Comparison of ENCODE assay signal across 30 cellular contexts in the genomic region with DNA sequence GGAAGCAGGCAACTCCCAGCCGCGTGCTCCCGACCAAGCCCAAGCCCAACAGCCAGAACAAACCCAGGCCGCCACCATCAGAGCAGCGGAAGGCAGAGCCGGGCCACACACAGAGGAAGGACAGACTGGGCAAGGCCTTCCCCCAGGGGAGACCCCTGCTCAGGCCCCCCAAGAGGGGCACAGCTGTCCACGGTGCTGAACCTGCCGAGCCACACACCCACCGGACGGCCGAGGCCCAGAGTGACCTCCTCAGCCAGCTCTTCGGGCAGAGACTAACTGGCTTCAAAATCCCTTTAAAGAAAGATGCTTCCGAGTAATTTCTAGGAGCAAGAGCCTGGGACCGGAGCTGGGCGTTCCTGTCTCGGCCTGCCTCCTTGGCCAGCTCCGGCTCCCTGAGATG.
"Had no signal": no experiment of that assay in that cellular context is flagged by ENCODE, and none has a peak within 500 bp of the region (broad histone marks: within the 10 kb centered on the region; RNA-seq: fewer than 3 reads in every experiment).

No MANE protein-coding gene starts in this region.

- H3K36me3 ChIP-seq: esophagus muscularis mucosa, gastrocnemius medialis, heart left ventricle had no signal

- H3K9me3 ChIP-seq: body of pancreas, esophagus muscularis mucosa, gastrocnemius medialis, heart left ventricle had no signal

- H3K4me1 ChIP-seq: foreskin keratinocyte, gastrocnemius medialis had no signal

- H3K4me3 ChIP-seq: body of pancreas, esophagus muscularis mucosa, gastrocnemius medialis, heart left ventricle had no signal

- DNase-seq: activated CD4-positive, alpha-beta memory T cell treated with anti-CD3 and anti-CD28 coated beads, Interleukin-2, amount 10 ng/mL, durations not matched to agents 7 days and 5 days; activated CD4-positive, alpha-beta T cell treated with anti-CD3 and anti-CD28 coated beads for 1 hour; activated CD4-positive, alpha-beta T cell treated with anti-CD3 and anti-CD28 coated beads for 4 hours; activated CD4-positive, alpha-beta T cell treated with anti-CD3 and anti-CD28 coated beads, Interleukin-2, amount 10 ng/mL, durations not matched to agents 7 days and 5 days; activated CD4-positive, alpha-beta T cell treated with anti-CD3 and anti-CD28 coated beads, Interleukin-2, amount 50 U/mL, for 4 hours; activated effector memory CD4-positive, alpha-beta T cell treated with Interleukin-2 at 50 U/mL for 16 hours; activated gamma-delta T cell treated with Interleukin-2 at 50 U/mL for 16 hours; activated naive CD4-positive, alpha-beta T cell treated with anti-CD3 and anti-CD28 coated beads, Interleukin-2, amount 50 U/mL, for 16 hours; activated naive CD4-positive, alpha-beta T cell treated with Interleukin-2 at 50 U/mL for 16 hours; activated T-cell treated with anti-CD3 and anti-CD28 coated beads, Interleukin-2, amount 50 U/mL, for 4 hours; amniotic stem cell; anterior cingulate cortex; body of pancreas; caudate nucleus; cortex of kidney; dermis blood vessel endothelial cell; effector CD4-positive, alpha-beta T cell; effector memory CD8-positive, alpha-beta T cell; erythroblast; foreskin keratinocyte; gastrocnemius medialis; glutamatergic neuron; heart left ventricle; T-helper 17 cell had no signal

- ATAC-seq: activated T-cell treated with anti-CD3 and anti-CD28 coated beads, Interleukin-2, amount 50 U/mL, for 4 hours; activated T-helper 17 cell treated with anti-CD3 and anti-CD28 coated beads, Interleukin-2, amount 50 U/mL, for 72 hours; body of pancreas; effector memory CD8-positive, alpha-beta T cell; foreskin keratinocyte; gastrocnemius medialis; heart left ventricle; T-helper 17 cell; WTC11 had no signal

- H3K27ac ChIP-seq: body of pancreas, esophagus muscularis mucosa, foreskin keratinocyte, gastrocnemius medialis, heart left ventricle, VCaP had no signal

- H3K27me3 ChIP-seq: body of pancreas had no signal

- FAIRE-seq: colon, TTC549 had no signal
